Comparison of ENCODE assay signal across 16 cellular contexts in genomic region chr17:75591722-75592302, GRCh38. TPM values are rescaled to one million over a fixed set of nuclear protein-coding genes. Genes with fewer than 3 reads are reported as not detected.
DNase-seq lines count a peak whose midpoint lies in the region; ATAC-seq and TF ChIP-seq lines count a peak whose summit lies in the region.
"Had no signal": no experiment of that assay in that cellular context is flagged by ENCODE, and none has a peak within 500 bp of the region (broad histone marks: within the 10 kb centered on the region; RNA-seq: fewer than 3 reads in every experiment).

No MANE protein-coding gene starts in this region.

- H4K20me1 ChIP-seq in osteoblast (ENCODE audit: insufficient read depth, low read length) = no peaks in the 10 kb centered on the region

- H3K27me3 ChIP-seq in CD4-positive, alpha-beta T cell (ENCODE audit: control insufficient read depth, insufficient read depth, low read length) = no peaks in the 10 kb centered on the region
- H3K27me3 ChIP-seq in H7 (ENCODE audit: control insufficient read depth, insufficient read depth, low read length) (peaks cover 26% of the 10 kb centered on the region), WERI-Rb-1 (ENCODE audit: insufficient read depth, low read depth, severe bottlenecking) (no peaks in the 10 kb centered on the region), osteoblast (ENCODE audit: insufficient read depth, low read length) (peaks cover 46% of the 10 kb centered on the region), colonic mucosa (no peaks in the 10 kb centered on the region)

- peaks cover 11% of the 10 kb centered on the region for H3K4me1 Mint-ChIP-seq in CD4-positive, alpha-beta T cell (ENCODE audit: low read depth)

- no peak overlapping the region for H3K4me3 Mint-ChIP-seq in CD4-positive, alpha-beta T cell

- intact Hi-C loops in CD4-positive, alpha-beta T cell (cut with DNase I, micrococcal nuclease) = no loop called here
- intact Hi-C loops in colonic mucosa (cut with DNase I) = no loop called here

- H3K27ac Mint-ChIP-seq in CD4-positive, alpha-beta T cell = peak overlapping the region; percentile 9

- no peaks in the 10 kb centered on the region for H3K79me2 ChIP-seq in osteoblast (ENCODE audit: insufficient read depth, low read length)

- H2AFZ ChIP-seq in osteoblast (ENCODE audit: low read length) = no peak overlapping the region

- CTCF ChIA-PET in CD4-positive, alpha-beta T cell (lab: Charles Lee) = no interaction called here

- ATAC-seq in CD4-positive, alpha-beta T cell (ENCODE audit: poor library complexity) = no peak
- ATAC-seq in GM21367 (IDR thresholded peaks at IDR 0.05; ENCODE audit: unreplicated experiment) = no peak

- no peak overlapping the region for H3K9ac ChIP-seq in colonic mucosa (ENCODE audit: low read depth in 2 of 2, low read length in 2 of 2)

- no peaks in the 10 kb centered on the region for H3K36me3 Mint-ChIP-seq in CD4-positive, alpha-beta T cell (ENCODE audit: low read depth)
- H3K36me3 Mint-ChIP-seq: CD4-positive, alpha-beta memory T cell had no signal

- no peaks in the 10 kb centered on the region for H3K4me1 ChIP-seq in osteoblast (ENCODE audit: insufficient read depth, low read length)
- peaks cover 3% of the 10 kb centered on the region for H3K4me1 ChIP-seq in colonic mucosa

- POLR2A ChIA-PET in CD4-positive, alpha-beta T cell (lab: Charles Lee) = no interaction called here

- H3K27ac ChIP-seq in CD4-positive, alpha-beta T cell (ENCODE audit: low read depth, low read length) = no peak overlapping the region
- H3K27ac ChIP-seq in WERI-Rb-1 (no peak overlapping the region), osteoblast (ENCODE audit: low read depth, low read length) (no peak overlapping the region), colonic mucosa (no peak overlapping the region)

- no peak overlapping the region for H3K4me3 ChIP-seq in H7 (ENCODE audit: insufficient read depth, low read depth, low read length)
- no peak overlapping the region for H3K4me3 ChIP-seq in WERI-Rb-1 (ENCODE audit: low read depth, low read length)
- no peak overlapping the region for H3K4me3 ChIP-seq in osteoblast (ENCODE audit: insufficient read depth, low read length)
- H3K4me3 ChIP-seq in colonic mucosa = no peak overlapping the region

- no peaks in the 10 kb centered on the region for H3K36me3 ChIP-seq in H7 (replicated peaks; ENCODE audit: control insufficient read depth, insufficient read depth, low read length)
- no peaks in the 10 kb centered on the region for H3K36me3 ChIP-seq in WERI-Rb-1
- H3K36me3 ChIP-seq in osteoblast (ENCODE audit: insufficient read depth, low read length) = no peaks in the 10 kb centered on the region
- H3K36me3 ChIP-seq in colonic mucosa = no peaks in the 10 kb centered on the region

- no peaks in the 10 kb centered on the region for H3K9me3 ChIP-seq in CD4-positive, alpha-beta T cell (ENCODE audit: control insufficient read depth, low read length)
- H3K9me3 ChIP-seq in WERI-Rb-1 (ENCODE audit: severe bottlenecking) = no peaks in the 10 kb centered on the region
- H3K9me3 ChIP-seq in osteoblast (ENCODE audit: low read depth, low read length) = no peaks in the 10 kb centered on the region
- H3K9me3 ChIP-seq in colonic mucosa = no peaks in the 10 kb centered on the region

- H3K27me3 Mint-ChIP-seq in CD4-positive, alpha-beta T cell = no peaks in the 10 kb centered on the region
- H3K27me3 Mint-ChIP-seq: B cell; CD4-positive, alpha-beta memory T cell had no signal

- no peak for TF ChIP-seq CTCF in CD4-positive, alpha-beta T cell (IDR thresholded peaks at IDR 0.05)
- 0 out of 2 replicates have a peak, but pooled peaks have one; percentile 10 for TF ChIP-seq CTCF in WERI-Rb-1 (IDR thresholded peaks at IDR 0.05; ENCODE audit: low read depth, low read length)
- no peak for TF ChIP-seq CTCF in osteoblast (IDR thresholded peaks at IDR 0.05; ENCODE audit: extremely low read depth, low read depth, low read length)
- TF ChIP-seq CTCF in colonic mucosa (IDR thresholded peaks at IDR 0.05) = no peak

- no peaks in the 10 kb centered on the region for H3K9me3 Mint-ChIP-seq in CD4-positive, alpha-beta T cell

- no peak overlapping the region for H3K4me2 ChIP-seq in osteoblast (ENCODE audit: insufficient read depth, low read length)

- no peak for DNase-seq in CD4-positive, alpha-beta T cell
- peak; percentile 37 for DNase-seq in H7
- no peak for DNase-seq in WERI-Rb-1
- peak; percentile 71 for DNase-seq in osteoblast (ENCODE audit: insufficient read length, low spot score, missing footprints)
- DNase-seq in epidermal melanocyte (ENCODE audit: insufficient read length, low spot score) = no peak
- DNase-seq in colonic mucosa = no peak
- DNase-seq: C1 segment of cervical spinal cord; CD4-positive, alpha-beta memory T cell; COR-L47; DMS153; DMS79 treated with DMSO at 0.1 percent for 48 hours; EL; GOT3; HCEC 1CT had no signal

RNA-seq across cellular contexts. Expression of gene MYO15B, which starts 4.2 kb away (rescaled TPM):
- 100 to 1,000 TPM; 202 to 209 TPM for total RNA-seq in CD4-positive, alpha-beta T cell
- total RNA-seq in H7 (2014; rRNA removed; shearing (Covaris generic)) = 9.9 and 14.6 TPM in 2 replicates
- total RNA-seq in osteoblast = 0.88 and 1.4 TPM in 2 replicates
- 100 to 1,000 TPM; 210 to 462 TPM for total RNA-seq in colonic mucosa

RNA-seq across cellular contexts. Expression of gene SMIM5, which starts 41.4 kb away (rescaled TPM):
- total RNA-seq in CD4-positive, alpha-beta T cell = 1 to 10 TPM in 1 of 2 experiments, under 1 TPM in 1; 0.75 to 1.3 TPM
- 0.11 TPM in 1 of 2 replicates, not detected in the other for total RNA-seq in H7 (2014; rRNA removed; shearing (Covaris generic))
- total RNA-seq in osteoblast (under 0.01 TPM in 1 of 2 replicates, not detected in the other), colonic mucosa (10 to 100 TPM in 1 of 2 donors, 1 to 10 TPM in 1; 5.1 to 39.9 TPM)
- total RNA-seq: CD4-positive, alpha-beta memory T cell had no signal

Comparison
In these comparisons a context has a peak if more than half of its experiments do, and no peak if none do; other contexts are left out.
1. DNase-seq: peak in H7 (single experiment) and osteoblast (single experiment); none in CD4-positive, alpha-beta T cell (0 of 10), WERI-Rb-1 (single experiment), epidermal melanocyte (single experiment) and colonic mucosa (single experiment).
2. RNA of gene MYO15B, which starts 4.2 kb away (total RNA-seq): 210 to 462 TPM in colonic mucosa and 202 to 209 TPM in CD4-positive, alpha-beta T cell; 9.9 to 14.6 TPM in H7 and 0.88 to 1.4 TPM in osteoblast; every median in the first group is over 10 times any median in the second.